Comparison of ENCODE assay signal across 20 cellular contexts in the genomic region with DNA sequence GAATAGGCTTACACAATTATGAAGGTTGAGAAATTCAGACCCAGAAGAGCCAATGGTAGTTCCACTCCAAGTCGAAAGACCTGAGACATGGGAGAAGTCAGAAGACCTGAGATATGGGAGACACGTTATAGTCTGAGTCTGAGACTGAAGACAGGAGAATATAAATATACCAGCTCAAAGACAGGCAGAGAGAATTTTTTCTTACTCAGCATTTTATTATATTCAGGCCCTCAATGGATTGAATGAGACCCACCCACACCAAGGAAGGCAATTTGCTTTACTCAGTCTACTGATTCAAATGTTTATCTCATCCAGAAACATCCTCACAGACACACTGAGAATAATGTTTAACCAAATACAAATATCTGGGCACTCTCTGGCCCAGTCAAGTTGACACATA.
"Had no signal": no experiment of that assay in that cellular context is flagged by ENCODE, and none has a peak within 500 bp of the region (broad histone marks: within the 10 kb centered on the region; RNA-seq: fewer than 3 reads in every experiment).

No MANE protein-coding gene starts in this region.

- DNase-seq: dermis blood vessel endothelial cell; dorsolateral prefrontal cortex; effector CD4-positive, alpha-beta T cell; effector memory CD4-positive, alpha-beta T cell; foreskin keratinocyte; heart right ventricle; hippocampal formation; left cardiac atrium; left lung; left ventricle myocardium superior; lower lobe of right lung; mesenchymal stem cell; mucosa of descending colon had no signal

- FAIRE-seq: colon, endothelial cell of umbilical vein, islet of Langerhans, keratinocyte had no signal

- ATAC-seq: foreskin keratinocyte, gastroesophageal sphincter, heart right ventricle, left cardiac atrium, left lung, left ventricle myocardium superior, lower lobe of right lung, mucosa of descending colon had no signal

- H3K27ac ChIP-seq: coronary artery, dorsolateral prefrontal cortex, esophagus muscularis mucosa, foreskin keratinocyte, gastroesophageal sphincter, heart right ventricle, left lung, lower lobe of right lung had no signal

- H3K27me3 ChIP-seq: dorsolateral prefrontal cortex, esophagus muscularis mucosa, foreskin keratinocyte, gastroesophageal sphincter, heart right ventricle, left lung had no signal

- H3K36me3 ChIP-seq: esophagus muscularis mucosa, gastroesophageal sphincter, heart right ventricle, left lung, lower lobe of right lung had no signal

- H3K4me1 ChIP-seq: esophagus muscularis mucosa, foreskin keratinocyte, gastroesophageal sphincter, heart right ventricle, left lung, lower lobe of right lung had no signal

- H3K4me3 ChIP-seq: coronary artery, dorsolateral prefrontal cortex, esophagus muscularis mucosa, gastroesophageal sphincter, heart right ventricle, left lung, lower lobe of right lung, mucosa of descending colon had no signal
